Comparison of ENCODE assay signal across 8 cellular contexts in genomic region chr10:114684822-114685209, GRCh38. TPM values are rescaled to one million over a fixed set of nuclear protein-coding genes. Genes with fewer than 3 reads are reported as not detected.
A peak's percentile ranks its signal among the peaks of the same experiment; 100 is the strongest.
DNase-seq lines count a peak whose midpoint lies in the region; ATAC-seq, FAIRE-seq and TF ChIP-seq lines count a peak whose summit lies in the region.

No MANE protein-coding gene starts in this region.

- H3K9me2 ChIP-seq in PC-9 (ENCODE audit: insufficient read depth): no peaks in the 10 kb centered on the region

- no peaks in the 10 kb centered on the region for H3F3A ChIP-seq in PC-9 (ENCODE audit: insufficient read depth, low read depth)

- no peaks in the 10 kb centered on the region for H3K79me2 ChIP-seq in PC-9 (ENCODE audit: low read depth)

- H3K36me3 ChIP-seq in bronchial epithelial cell (ENCODE audit: control insufficient read depth, insufficient read depth, low read length): no peaks in the 10 kb centered on the region
- H3K36me3 ChIP-seq in PC-9 (ENCODE audit: low read depth): no peaks in the 10 kb centered on the region

- H3K4me2 ChIP-seq in PC-9: no peak overlapping the region

- intact Hi-C loops in PC-9 (cut with micrococcal nuclease; ENCODE audit: unreplicated experiment): no loop called here

- no TSS peak for BruUV-seq in PC-9 (replicated peaks; lab: Mats Ljungman, UMichigan)

- H3K27ac ChIP-seq in layer of hippocampus (ENCODE audit: low read depth, low read length): peak overlapping the region; percentile 12
- no peak overlapping the region for H3K27ac ChIP-seq in PC-9

- ATAC-seq in HG02642 (IDR thresholded peaks at IDR 0.05; ENCODE audit: poor library complexity, unreplicated experiment): no peak

- no peak for FAIRE-seq in bronchial epithelial cell (lab: Jason Lieb, UNC)

- POLR2A ChIA-PET in PC-9 (lab: Charles Lee; ENCODE audit: unreplicated experiment): no interaction called here

- no peak overlapping the region for H2AFZ ChIP-seq in PC-9

- TF ChIP-seq CTCF in bronchial epithelial cell (IDR thresholded peaks at IDR 0.05; ENCODE audit: insufficient read depth, low read length, severe bottlenecking) (no peak), PC-9 (conservative IDR thresholded peaks at IDR 0.05) (no peak)

- H3K4me3 ChIP-seq in bronchial epithelial cell (ENCODE audit: low read depth, low read length) (no peak overlapping the region), PC-9 (no peak overlapping the region)

- peak; percentile 83 for DNase-seq in HT-29 (ENCODE audit: low spot score)
- DNase-seq in bronchial epithelial cell (ENCODE audit: low read depth): peak; percentile 78
- peak; percentile 61 for DNase-seq in stromal cell of bone marrow (ENCODE audit: low read depth)
- DNase-seq in PC-9: no peak
- no peak for DNase-seq in activated CD4-positive, alpha-beta T cell treated with anti-CD3 and anti-CD28 coated beads for 4 hours
- no peak for DNase-seq in NCI-H2107 treated with DMSO at 0.1 percent for 48 hours (lab: John Stamatoyannopoulos, UW; ENCODE audit: unreplicated experiment)

- H4K20me1 ChIP-seq in PC-9 (ENCODE audit: insufficient read depth): no peaks in the 10 kb centered on the region

- CTCF ChIA-PET in PC-9 (lab: Charles Lee): interaction anchor here (0.7 kb wide), 1 partner anchor 59 kb away, joined by 4 read pairs; no protein-coding TSS in a partner anchor

- H3K27me3 ChIP-seq in bronchial epithelial cell (ENCODE audit: control insufficient read depth, insufficient read depth, low read length) (no peaks in the 10 kb centered on the region), layer of hippocampus (ENCODE audit: control insufficient read depth, insufficient read depth, low read length) (peaks cover 2% of the 10 kb centered on the region), PC-9 (ENCODE audit: insufficient read depth, low read depth) (no peaks in the 10 kb centered on the region)

- no peaks in the 10 kb centered on the region for H3K9me3 ChIP-seq in PC-9 (ENCODE audit: insufficient read depth, low read depth)

- 0 out of 2 replicates have a peak, but pooled peaks cover 7% of the 10 kb centered on the region for H3K4me1 ChIP-seq in PC-9 (replicated peaks; ENCODE audit: insufficient read depth)

RNA-seq across cellular contexts. Expression of gene ABLIM1, which starts 26.7 kb away (rescaled TPM):
- total RNA-seq in HT-29 (2014; rRNA removed; shearing (Covaris generic)): 45.9 and 52.1 TPM in 2 replicates
- total RNA-seq in bronchial epithelial cell (152 and 264 TPM in 2 replicates), PC-9 (2021) (63.1 and 68.7 TPM in 2 replicates)

Comparison
In these comparisons a context has a peak if more than half of its experiments do, and no peak if none do; other contexts are left out.
1. DNase-seq: peak in HT-29 (single experiment), bronchial epithelial cell (single experiment) and stromal cell of bone marrow (single experiment); none in PC-9 (0 of 2), activated CD4-positive, alpha-beta T cell treated with anti-CD3 and anti-CD28 coated beads for 4 hours (0 of 2) and NCI-H2107 treated with DMSO at 0.1 percent for 48 hours (single experiment).